12 cellular contexts compared by ENCODE assay signal in genomic region chr2:57877811-57878572, GRCh38.
DNase-seq lines count a peak whose midpoint lies in the region; ATAC-seq, FAIRE-seq and TF ChIP-seq lines count a peak whose summit lies in the region.
"Had no signal": no experiment of that assay in that cellular context is flagged by ENCODE, and none has a peak within 500 bp of the region (broad histone marks: within the 10 kb centered on the region; RNA-seq: fewer than 3 reads in every experiment).

No MANE protein-coding gene starts in this region.

- H3K27ac ChIP-seq in A549 (peak overlapping the region; percentile 9 to 92; a peak in 4 of 6 replicates), sigmoid colon (peak overlapping the region in 1 of 4 donors; percentile 9), upper lobe of right lung (no peak overlapping the region)
- H3K27ac ChIP-seq: thoracic aorta had no signal

- POLR2A ChIA-PET in A549 (lab: Yijun Ruan, JAX) = no interaction called here

- TF ChIP-seq POLR2A in A549 (IDR thresholded peaks at IDR 0.05; ENCODE audit: low read length) = no peak
- TF ChIP-seq POLR2A in sigmoid colon (IDR thresholded peaks at IDR 0.05) = no peak

- FAIRE-seq in A549 (lab: Jason Lieb, UNC) = no peak
- FAIRE-seq: astrocyte had no signal

- DNase-seq in A549 (ENCODE audit: low read depth in 1 of 2, low spot score in 1 of 2) (no peak), NCI-H1417 (lab: John Stamatoyannopoulos, UW) (peak; percentile 74 to 96 (median 88)), NCI-H69 (lab: John Stamatoyannopoulos, UW) (peak; percentile 85), hippocampal formation (lab: John Stamatoyannopoulos, UW) (peak; percentile 11 to 56), sigmoid colon (no peak), upper lobe of right lung (no peak), omental fat pad (ENCODE audit: low spot score) (no peak)
- DNase-seq: activated T-cell treated with anti-CD3 and anti-CD28 coated beads, Interleukin-2, amount 50 U/mL, for 1 hour; SIG-M5 had no signal

- peak overlapping the region; percentile 25 for H3K4me2 ChIP-seq in A549

- ATAC-seq in A549 = no peak
- ATAC-seq in upper lobe of right lung = no peak
- no peak for ATAC-seq in GM21717 (IDR thresholded peaks at IDR 0.05; ENCODE audit: unreplicated experiment)
- no peak for ATAC-seq in omental fat pad (ENCODE audit: low FRiP score)

- TF ChIP-seq CTCF in A549 (IDR thresholded peaks at IDR 0.05) (no peak), sigmoid colon (IDR thresholded peaks at IDR 0.05) (no peak), upper lobe of right lung (IDR thresholded peaks at IDR 0.05) (no peak), omental fat pad (IDR thresholded peaks at IDR 0.05) (no peak)

- no peaks in the 10 kb centered on the region for H3K27me3 ChIP-seq in sigmoid colon
- H3K27me3 ChIP-seq in upper lobe of right lung = no peaks in the 10 kb centered on the region

- WGBS in A549 (ENCODE audit: missing lambda C conversion rate) = 89% methylated on average over 5 of the region's 5 CpGs
- WGBS in sigmoid colon, 2 donors = 24 to 57% methylated on average over 5 of the region's 5 CpGs

- no peak overlapping the region for H3K4me3 ChIP-seq in A549
- H3K4me3 ChIP-seq in sigmoid colon = peak overlapping the region in 2 of 4 donors; percentile 9 to 29
- H3K4me3 ChIP-seq in upper lobe of right lung = no peak overlapping the region
- H3K4me3 ChIP-seq: thoracic aorta had no signal

- CTCF ChIA-PET in A549 (lab: Yijun Ruan, JAX) = no interaction called here

- no peak for TF ChIP-seq RAD21 in A549 (conservative IDR thresholded peaks at IDR 0.05 in 1 of 2, IDR thresholded peaks at IDR 0.05 in 1 of 2)

- H3K9me3 ChIP-seq in A549 (no peaks in the 10 kb centered on the region), sigmoid colon (no peaks in the 10 kb centered on the region), upper lobe of right lung (no peaks in the 10 kb centered on the region)
- H3K9me3 ChIP-seq: thoracic aorta had no signal

- H3K36me3 ChIP-seq in sigmoid colon (no peaks in the 10 kb centered on the region), upper lobe of right lung (no peaks in the 10 kb centered on the region)
- H3K36me3 ChIP-seq: thoracic aorta had no signal

- H3K4me1 ChIP-seq in A549 = peaks cover 51% of the 10 kb centered on the region
- H3K4me1 ChIP-seq in sigmoid colon = peaks cover 0 to 14% (median 7%) of the 10 kb centered on the region in 4 donors
- no peaks in the 10 kb centered on the region for H3K4me1 ChIP-seq in upper lobe of right lung

- intact Hi-C loops in sigmoid colon (cut with DNase I) (no loop called here), upper lobe of right lung (cut with DNase I) (no loop called here)

- TF ChIP-seq EP300 in A549 (IDR thresholded peaks at IDR 0.05) (no peak), sigmoid colon (IDR thresholded peaks at IDR 0.05) (no peak)

TF ChIP-seq in A549, 52 proteins besides CTCF, POLR2A, EP300 and RAD21:
- no peak for TF ChIP-seq FOXS1 (CRISPR knock-in tag; IDR thresholded peaks at IDR 0.05)
- no peak for TF ChIP-seq RARB (CRISPR knock-in tag; IDR thresholded peaks at IDR 0.05)
- TF ChIP-seq ZFP36 (IDR thresholded peaks at IDR 0.05; ENCODE audit: borderline replicate concordance, partially characterized antibody) = no peak
- no peak for TF ChIP-seq BHLHE40 (IDR thresholded peaks at IDR 0.05; ENCODE audit: low read depth, low read length)
- no peak for TF ChIP-seq ZSCAN20 (CRISPR knock-in tag; IDR thresholded peaks at IDR 0.05)
- no peak for TF ChIP-seq BCL3 (IDR thresholded peaks at IDR 0.05)
- no peak for TF ChIP-seq RCOR1 (IDR thresholded peaks at IDR 0.05; ENCODE audit: low read depth, low read length)
- no peak for TF ChIP-seq E2F6 (IDR thresholded peaks at IDR 0.05; ENCODE audit: borderline replicate concordance, low read depth)
- no peak for TF ChIP-seq RNF2 (IDR thresholded peaks at IDR 0.05; ENCODE audit: borderline replicate concordance, low read depth)
- TF ChIP-seq USF2 (IDR thresholded peaks at IDR 0.05) = no peak
- no peak for TF ChIP-seq NPAS2 (CRISPR knock-in tag; IDR thresholded peaks at IDR 0.05; ENCODE audit: borderline replicate concordance)
- TF ChIP-seq HDAC2 (IDR thresholded peaks at IDR 0.05) = no peak
- TF ChIP-seq JUNB (IDR thresholded peaks at IDR 0.05) = no peak
- TF ChIP-seq HMGXB4 (CRISPR knock-in tag; IDR thresholded peaks at IDR 0.05; ENCODE audit: borderline replicate concordance) = no peak
- no peak for TF ChIP-seq MAFK (IDR thresholded peaks at IDR 0.05; ENCODE audit: partially characterized antibody)

Comparison
In these comparisons a context has a peak if more than half of its experiments do, and no peak if none do; other contexts are left out.
1. DNase-seq: peak in NCI-H1417 (3 of 3), NCI-H69 (single experiment) and hippocampal formation (2 of 2); none in A549 (0 of 2), sigmoid colon (single experiment), upper lobe of right lung (single experiment) and omental fat pad (single experiment).